18 cellular contexts compared by ENCODE assay signal in the genomic region with DNA sequence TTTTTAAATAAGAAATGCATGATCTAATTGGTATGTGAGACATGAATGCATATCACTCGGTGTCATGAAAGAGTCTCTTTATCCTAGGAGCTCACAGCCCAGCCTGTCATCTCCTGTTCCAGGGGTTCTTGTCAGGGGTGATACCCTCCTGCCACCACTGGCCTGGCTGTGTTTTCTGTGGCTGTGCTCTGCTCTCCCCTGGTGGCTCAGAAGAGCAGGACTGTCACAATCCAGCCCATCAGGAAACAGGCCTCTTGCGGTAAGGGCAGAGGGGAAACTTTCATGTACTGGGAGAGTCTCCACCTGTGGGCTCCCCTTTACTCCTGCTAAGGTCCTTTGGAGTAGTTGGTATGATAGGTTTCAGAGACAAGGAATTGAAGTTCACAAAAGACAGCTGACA.
DNase-seq lines count a peak whose midpoint lies in the region; ATAC-seq, FAIRE-seq and TF ChIP-seq lines count a peak whose summit lies in the region.
"Had no signal": no experiment of that assay in that cellular context is flagged by ENCODE, and none has a peak within 500 bp of the region (broad histone marks: within the 10 kb centered on the region; RNA-seq: fewer than 3 reads in every experiment).

No MANE protein-coding gene starts in this region.

- H3K27me3 Mint-ChIP-seq in stimulated activated memory B cell treated with anti-CD40 and anti-IgM and Interleukin-4, amounts not matched to agents 10 μg/mL and 1 μg/mL and 100 μg/mL, for 72 hours, result peaks cover 7% of the 10 kb centered on the region
- peaks cover 0 to 12% (median 4%) of the 10 kb centered on the region in 5 donors for H3K27me3 Mint-ChIP-seq in naive thymus-derived CD8-positive, alpha-beta T cell

- no peaks in the 10 kb centered on the region for H3K4me1 Mint-ChIP-seq in stimulated activated memory B cell treated with anti-CD40 and anti-IgM and Interleukin-4, amounts not matched to agents 10 μg/mL and 1 μg/mL and 100 μg/mL, for 72 hours
- peaks cover 0 to 3% (median under 1%) of the 10 kb centered on the region in 4 donors for H3K4me1 Mint-ChIP-seq in naive thymus-derived CD8-positive, alpha-beta T cell

- in situ Hi-C loops in HepG2 (cut with HindIII; ENCODE audit: extremely low pct_ligation_motif_present, low pct_unique_long_range_greater_than_20kb), result no loop called here

- H3K36me3 ChIP-seq in HepG2 (replicated peaks in 1 of 2; ENCODE audit: control insufficient read depth in 1 of 2, insufficient read depth in 2 of 2, low read length in 2 of 2) (no peaks in the 10 kb centered on the region), right lobe of liver (no peaks in the 10 kb centered on the region), PC-3 (ENCODE audit: low read depth, low read length) (no peaks in the 10 kb centered on the region)

- TF ChIP-seq EP300 in HepG2 (IDR thresholded peaks at IDR 0.05; ENCODE audit: low read depth in 2 of 2, low read length in 2 of 2) (no peak), HepG2 (CRISPR knock-in tag; IDR thresholded peaks at IDR 0.05; ENCODE audit: borderline replicate concordance) (no peak)

- no peak overlapping the region for H3K4me3 Mint-ChIP-seq in stimulated activated memory B cell treated with anti-CD40 and anti-IgM and Interleukin-4, amounts not matched to agents 10 μg/mL and 1 μg/mL and 100 μg/mL, for 72 hours
- no peak overlapping the region for H3K4me3 Mint-ChIP-seq in naive thymus-derived CD8-positive, alpha-beta T cell
- H3K4me3 Mint-ChIP-seq: CD8-positive, alpha-beta T cell had no signal

- H3K9me3 ChIP-seq in HepG2 (ENCODE audit: low read length) (no peaks in the 10 kb centered on the region), right lobe of liver (no peaks in the 10 kb centered on the region), PC-3 (ENCODE audit: low read length) (no peaks in the 10 kb centered on the region)

- H3K4me3 ChIP-seq in HepG2 (replicated peaks in 1 of 3; ENCODE audit: insufficient read depth in 1 of 3, low read depth in 2 of 3, low read length in 3 of 3) (no peak overlapping the region), right lobe of liver (no peak overlapping the region), PC-3 (ENCODE audit: low read length) (no peak overlapping the region), epithelial cell of esophagus (ENCODE audit: low read length) (no peak overlapping the region)

- H2AFZ ChIP-seq in HepG2 (ENCODE audit: low read length), result no peak overlapping the region
- no peak overlapping the region for H2AFZ ChIP-seq in PC-3 (ENCODE audit: low read length)

- POLR2A ChIA-PET in HepG2 (lab: Yijun Ruan, JAX), result no interaction called here
- POLR2A ChIA-PET in PC-3 (lab: Charles Lee; ENCODE audit: unreplicated experiment), result no interaction called here
- POLR2A ChIA-PET in naive thymus-derived CD8-positive, alpha-beta T cell (lab: Charles Lee), result no interaction called here

- no peaks in the 10 kb centered on the region for H3K79me2 ChIP-seq in HepG2 (ENCODE audit: insufficient read depth, low read length)
- H3K79me2 ChIP-seq in PC-3 (ENCODE audit: low read length), result no peaks in the 10 kb centered on the region

- H3K27ac Mint-ChIP-seq in stimulated activated memory B cell treated with anti-CD40 and anti-IgM and Interleukin-4, amounts not matched to agents 10 μg/mL and 1 μg/mL and 100 μg/mL, for 72 hours, result no peak overlapping the region
- H3K27ac Mint-ChIP-seq in naive thymus-derived CD8-positive, alpha-beta T cell, result no peak overlapping the region
- H3K27ac Mint-ChIP-seq: CD8-positive, alpha-beta T cell had no signal

- TF ChIP-seq POLR2A in HepG2 (IDR thresholded peaks at IDR 0.05; ENCODE audit: insufficient read depth in 1 of 2, low read depth in 2 of 2, low read length in 2 of 2) (no peak), right lobe of liver (IDR thresholded peaks at IDR 0.05) (no peak)

- H3K27me3 ChIP-seq in HepG2 (ENCODE audit: control insufficient read depth in 1 of 2, insufficient read depth in 2 of 2, low read length in 2 of 2) (no peaks in the 10 kb centered on the region), right lobe of liver (no peaks in the 10 kb centered on the region), PC-3 (ENCODE audit: low read length) (no peaks in the 10 kb centered on the region)

- H3K4me2 ChIP-seq in HepG2 (ENCODE audit: low read depth, low read length) (no peak overlapping the region), PC-3 (ENCODE audit: low read length) (no peak overlapping the region)

- DNase-seq in HepG2 (ENCODE audit: low spot score), result no peak
- no peak for DNase-seq in right lobe of liver
- DNase-seq in PC-3, result no peak
- DNase-seq in epithelial cell of esophagus (ENCODE audit: low read depth), result no peak
- DNase-seq in naive thymus-derived CD8-positive, alpha-beta T cell, result no peak
- no peak for DNase-seq in NCI-H128 (lab: John Stamatoyannopoulos, UW; ENCODE audit: unreplicated experiment)
- DNase-seq: 8988T; CD8-positive, alpha-beta T cell; GF-D8; KG1; NCI-H1048; NCI-H146; NCI-H2081; NCI-H510A; NCI-H774 had no signal

- H3K27ac ChIP-seq in HepG2 (ENCODE audit: extremely low read length, insufficient read depth, low read length), result no peak overlapping the region
- H3K27ac ChIP-seq in right lobe of liver, result no peak overlapping the region
- H3K27ac ChIP-seq in PC-3 (ENCODE audit: low read length), result no peak overlapping the region

- TF ChIP-seq CTCF in HepG2 (CRISPR knock-in tag; IDR thresholded peaks at IDR 0.05) (no peak), right lobe of liver (IDR thresholded peaks at IDR 0.05) (no peak), PC-3 (conservative IDR thresholded peaks at IDR 0.05; ENCODE audit: low read depth, low read length) (peak; percentile 31; the same call in 1 of the 2 replicates), epithelial cell of esophagus (IDR thresholded peaks at IDR 0.05; ENCODE audit: insufficient read depth, low read depth, low read length, missing control alignments) (peak; percentile 4)

- no peaks in the 10 kb centered on the region for H3F3A ChIP-seq in PC-3 (ENCODE audit: low read length, unreplicated experiment)

- no peak overlapping the region for H3K9ac ChIP-seq in HepG2 (ENCODE audit: insufficient read depth, low read depth, low read length)
- no peak overlapping the region for H3K9ac ChIP-seq in PC-3 (ENCODE audit: low read length)

- H3K9me2 ChIP-seq in PC-3 (replicated peaks; ENCODE audit: low read length), result no peaks in the 10 kb centered on the region

- ATAC-seq in HepG2 (peak; percentile 85), right lobe of liver (no peak), PC-3 (peak; percentile 42; the same call in 1 of the 2 replicates), HG03280 (IDR thresholded peaks at IDR 0.05; ENCODE audit: unreplicated experiment) (no peak)
- peak; percentile 47 for ATAC-seq in stimulated activated memory B cell treated with anti-CD40 and anti-IgM and Interleukin-4, amounts not matched to agents 10 μg/mL and 1 μg/mL and 100 μg/mL, for 72 hours
- ATAC-seq in naive thymus-derived CD8-positive, alpha-beta T cell, result no peak
- ATAC-seq: CD8-positive, alpha-beta T cell; Panc1 had no signal

- BruUV-seq in HepG2 (replicated peaks; lab: Mats Ljungman, UMichigan) (no TSS peak), PC-3 (replicated peaks; lab: Mats Ljungman, UMichigan) (no TSS peak)

- CTCF ChIA-PET in HepG2 (lab: Yijun Ruan, JAX; ENCODE audit: low intra/inter-chr PET ratio, low total read pairs) (no interaction called here), PC-3 (lab: Charles Lee) (no interaction called here)

- H3K4me1 ChIP-seq in HepG2 (ENCODE audit: insufficient read depth, low read length) (no peaks in the 10 kb centered on the region), right lobe of liver (no peaks in the 10 kb centered on the region), PC-3 (ENCODE audit: insufficient read depth, low read length) (peaks cover 7% of the 10 kb centered on the region)

- no peaks in the 10 kb centered on the region for H3K36me3 Mint-ChIP-seq in stimulated activated memory B cell treated with anti-CD40 and anti-IgM and Interleukin-4, amounts not matched to agents 10 μg/mL and 1 μg/mL and 100 μg/mL, for 72 hours
- H3K36me3 Mint-ChIP-seq in naive thymus-derived CD8-positive, alpha-beta T cell, result no peaks in the 10 kb centered on the region
- H3K36me3 Mint-ChIP-seq: CD8-positive, alpha-beta T cell had no signal

- H4K20me1 ChIP-seq in HepG2 (ENCODE audit: insufficient read depth, low read length) (no peaks in the 10 kb centered on the region), PC-3 (ENCODE audit: low read length) (no peaks in the 10 kb centered on the region)

- no peak for FAIRE-seq in HepG2 (lab: Jason Lieb, UNC)

- intact Hi-C loops in HepG2 (cut with micrococcal nuclease; ENCODE audit: unreplicated experiment), result no loop called here
- intact Hi-C loops in right lobe of liver (cut with DNase I), result no loop called here
- intact Hi-C loops in PC-3 (cut with micrococcal nuclease), result no loop called here

- no peak for TF ChIP-seq RAD21 in HepG2 (CRISPR knock-in tag; IDR thresholded peaks at IDR 0.05)

- H3K9me3 Mint-ChIP-seq in stimulated activated memory B cell treated with anti-CD40 and anti-IgM and Interleukin-4, amounts not matched to agents 10 μg/mL and 1 μg/mL and 100 μg/mL, for 72 hours, result no peaks in the 10 kb centered on the region
- H3K9me3 Mint-ChIP-seq in naive thymus-derived CD8-positive, alpha-beta T cell, result peaks cover 0 to 5% (median 0%) of the 10 kb centered on the region in 9 donors
- H3K9me3 Mint-ChIP-seq: CD8-positive, alpha-beta T cell had no signal

- 7% methylated on average over 1 of the region's 2 CpGs for WGBS in HepG2 (ENCODE audit: low lambda C conversion rate)
- WGBS in right lobe of liver (ENCODE audit: insufficient coverage, low coverage, low lambda C conversion rate, missing lambda C conversion rate), result 44% methylated on average over 2 of the region's 2 CpGs

TF ChIP-seq in HepG2, 621 proteins besides CTCF, POLR2A, EP300 and RAD21 (continues in another document):
- no peak for TF ChIP-seq ZNF674 (CRISPR knock-in tag; IDR thresholded peaks at IDR 0.05; ENCODE audit: low read depth)
- no peak for TF ChIP-seq FOXA1 (IDR thresholded peaks at IDR 0.05)
- no peak for TF ChIP-seq FOXA1 (CRISPR knock-in tag; IDR thresholded peaks at IDR 0.05)
- no peak for TF ChIP-seq MIXL1 (CRISPR knock-in tag; IDR thresholded peaks at IDR 0.05)
- TF ChIP-seq, protein P1, sequence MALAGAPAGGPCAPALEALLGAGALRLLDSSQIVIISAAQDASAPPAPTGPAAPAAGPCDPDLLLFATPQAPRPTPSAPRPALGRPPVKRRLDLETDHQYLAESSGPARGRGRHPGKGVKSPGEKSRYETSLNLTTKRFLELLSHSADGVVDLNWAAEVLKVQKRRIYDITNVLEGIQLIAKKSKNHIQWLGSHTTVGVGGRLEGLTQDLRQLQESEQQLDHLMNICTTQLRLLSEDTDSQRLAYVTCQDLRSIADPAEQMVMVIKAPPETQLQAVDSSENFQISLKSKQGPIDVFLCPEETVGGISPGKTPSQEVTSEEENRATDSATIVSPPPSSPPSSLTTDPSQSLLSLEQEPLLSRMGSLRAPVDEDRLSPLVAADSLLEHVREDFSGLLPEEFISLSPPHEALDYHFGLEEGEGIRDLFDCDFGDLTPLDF (CRISPR knock-in tag; IDR thresholded peaks at IDR 0.05), result no peak

Comparison
In these comparisons a context has a peak if more than half of its experiments do, and no peak if none do; other contexts are left out.
1. ATAC-seq: peak in HepG2 (single experiment), PC-3 (single experiment) and stimulated activated memory B cell treated with anti-CD40 and anti-IgM and Interleukin-4, amounts not matched to agents 10 μg/mL and 1 μg/mL and 100 μg/mL, for 72 hours (single experiment); none in right lobe of liver (0 of 4), naive thymus-derived CD8-positive, alpha-beta T cell (0 of 2) and HG03280 (single experiment).
2. CTCF ChIP-seq: peak in PC-3 (single experiment) and epithelial cell of esophagus (single experiment); none in HepG2 (single experiment) and right lobe of liver (0 of 4).